In genomic region chr9:98442541-98442940, GRCh38 we compare ENCODE assay signal across 20 cellular contexts.
"Had no signal": no experiment of that assay in that cellular context is flagged by ENCODE, and none has a peak within 500 bp of the region (broad histone marks: within the 10 kb centered on the region; RNA-seq: fewer than 3 reads in every experiment).

No MANE protein-coding gene starts in this region.

- DNase-seq: activated CD4-positive, alpha-beta T cell treated with anti-CD3 and anti-CD28 coated beads for 1 hour; activated CD4-positive, alpha-beta T cell treated with anti-CD3 and anti-CD28 coated beads, Interleukin-2, amount 50 U/mL, for 1 hour; activated CD8-positive, alpha-beta T cell treated with anti-CD3 and anti-CD28 coated beads, Interleukin-2, amount 10 ng/mL, durations not matched to agents 7 days and 5 days; activated gamma-delta T cell treated with Interleukin-2 at 50 U/mL for 16 hours; brain microvascular endothelial cell; effector CD8-positive, alpha-beta T cell; gastrocnemius medialis; left cardiac atrium; ovary; stimulated activated CD4-positive, alpha-beta T cell treated with anti-CD3 and anti-CD28 coated beads, Interleukin-2, amount 100 ng/mL, for 48 hours; stimulated activated CD8-positive, alpha-beta memory T cell treated with anti-CD3 and anti-CD28 coated beads, Interleukin-4, amount 100 ng/mL, for 48 hours; stimulated activated naive CD4-positive, alpha-beta T cell; T-helper 1 cell; upper lobe of left lung had no signal

- H3K9me3 ChIP-seq: esophagus muscularis mucosa, gastrocnemius medialis, neutrophil, ovary, prostate gland, thoracic aorta, upper lobe of left lung had no signal

- H3K27me3 ChIP-seq: gastrocnemius medialis, ovary, upper lobe of left lung had no signal

- H3K36me3 ChIP-seq: brain microvascular endothelial cell, esophagus muscularis mucosa, gastrocnemius medialis, neutrophil, ovary, prostate gland, thoracic aorta, upper lobe of left lung had no signal

- ATAC-seq: activated CD8-positive, alpha-beta T cell treated with anti-CD3 and anti-CD28 coated beads, Interleukin-2, amount 10 ng/mL, durations not matched to agents 7 days and 5 days; gastrocnemius medialis; left cardiac atrium; natural killer cell treated with Interleukin-12 subunit alpha and Interleukin-12 subunit beta and Interleukin-15 and Interleukin-18, amount 100 ng/mL, for 72 hours had no signal

- H3K4me1 ChIP-seq: esophagus muscularis mucosa, gastrocnemius medialis, prostate gland, upper lobe of left lung had no signal

- H3K4me3 ChIP-seq: esophagus muscularis mucosa, gastrocnemius medialis, ovary, prostate gland, thoracic aorta, upper lobe of left lung had no signal

- H3K27ac ChIP-seq: brain microvascular endothelial cell, esophagus muscularis mucosa, gastrocnemius medialis, neutrophil, ovary, prostate gland, thoracic aorta, upper lobe of left lung, VCaP had no signal
